In the genomic region with DNA sequence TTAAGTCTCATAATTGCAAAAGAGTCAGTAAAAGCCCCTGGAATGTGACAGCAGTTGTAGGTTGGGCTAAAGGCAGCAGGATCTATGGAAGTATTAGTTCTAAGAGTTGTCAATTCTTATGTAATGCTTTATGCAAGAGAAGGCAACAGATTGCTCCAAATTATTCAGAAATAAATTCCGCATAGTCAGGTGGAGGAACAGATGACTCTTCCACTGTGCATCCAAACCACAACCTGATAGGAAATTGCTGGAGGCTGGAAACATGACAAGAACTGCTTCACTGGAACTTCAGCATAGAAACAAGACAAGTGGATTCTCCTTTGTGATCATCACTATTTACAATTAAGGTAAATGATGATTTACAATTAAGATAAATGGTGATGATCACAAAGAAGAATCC, we compare ENCODE assay signal across 28 cellular contexts.
DNase-seq lines count a peak whose midpoint lies in the region; ATAC-seq, FAIRE-seq and TF ChIP-seq lines count a peak whose summit lies in the region.
"Had no signal": no experiment of that assay in that cellular context is flagged by ENCODE, and none has a peak within 500 bp of the region (broad histone marks: within the 10 kb centered on the region; RNA-seq: fewer than 3 reads in every experiment).

No MANE protein-coding gene starts in this region.

- FAIRE-seq in small intestine (lab: Jason Lieb, UNC): no peak
- FAIRE-seq: endothelial cell of umbilical vein, GM12878 had no signal

- H3K4me1 ChIP-seq in RWPE2 (ENCODE audit: insufficient read depth, poor library complexity, severe bottlenecking) (no peaks in the 10 kb centered on the region), small intestine (ENCODE audit: control insufficient read depth in 2 of 2, insufficient read depth in 1 of 2, low read depth in 1 of 2, low read length in 1 of 2) (no peaks in the 10 kb centered on the region)
- H3K4me1 ChIP-seq: heart left ventricle, SJSA1 had no signal

- DNase-seq in NCI-H1694 (lab: John Stamatoyannopoulos, UW) (peak; percentile 17), NCI-H1694 treated with DMSO at 0.1 percent for 48 hours (lab: John Stamatoyannopoulos, UW) (no peak), RWPE2 (ENCODE audit: low spot score) (no peak), cerebellum (ENCODE audit: low spot score) (peak; percentile 62), pons (ENCODE audit: low spot score) (peak; percentile 2), AG08396 (ENCODE audit: low spot score) (no peak), small intestine (no peak)
- DNase-seq: activated CD4-positive, alpha-beta T cell treated with anti-CD3 and anti-CD28 coated beads for 36 hours; activated naive CD4-positive, alpha-beta T cell treated with anti-CD3 and anti-CD28 coated beads, Interleukin-2, amount 10 ng/mL, durations not matched to agents 7 days and 5 days; activated T-cell treated with anti-CD3 and anti-CD28 coated beads, Interleukin-2, amount 50 U/mL, for 72 hours; amygdala; central memory CD4-positive, alpha-beta T cell; COR-L47; DMS79 treated with DMSO at 0.1 percent for 48 hours; H7; heart left ventricle; Kasumi-1; left cardiac atrium; NCI-H2029; nucleus accumbens; stimulated activated CD4-positive, alpha-beta T cell treated with anti-CD3 and anti-CD28 coated beads, Interleukin-1b, Interleukin-23, amount 100 ng/mL, for 48 hours had no signal

- no peak overlapping the region for H3K4me3 ChIP-seq in RWPE2 (ENCODE audit: severe bottlenecking)
- no peak overlapping the region for H3K4me3 ChIP-seq in small intestine (ENCODE audit: low read depth in 1 of 2, low read length in 2 of 2)
- H3K4me3 ChIP-seq: dorsolateral prefrontal cortex, GM12878, heart left ventricle, SJSA1, skin epidermis had no signal

- H3K9me3 ChIP-seq in RWPE2 (ENCODE audit: severe bottlenecking) (no peaks in the 10 kb centered on the region), small intestine (ENCODE audit: control insufficient read depth, low read depth) (no peaks in the 10 kb centered on the region)
- H3K9me3 ChIP-seq: heart left ventricle, SJSA1 had no signal

- no peaks in the 10 kb centered on the region for H3K36me3 ChIP-seq in RWPE2 (ENCODE audit: low read depth)
- no peaks in the 10 kb centered on the region for H3K36me3 ChIP-seq in small intestine (ENCODE audit: control insufficient read depth in 2 of 2, insufficient read depth in 2 of 2, low read length in 2 of 2)
- H3K36me3 ChIP-seq: heart left ventricle, SJSA1 had no signal

- H3K27me3 ChIP-seq in RWPE2 (ENCODE audit: insufficient read depth, poor library complexity, severe bottlenecking) (no peaks in the 10 kb centered on the region), small intestine (ENCODE audit: control insufficient read depth in 2 of 2, insufficient read depth in 2 of 2, low read length in 2 of 2) (no peaks in the 10 kb centered on the region)
- H3K27me3 ChIP-seq: dorsolateral prefrontal cortex, heart left ventricle, SJSA1 had no signal

- ATAC-seq in RWPE2 (ENCODE audit: low read depth) (0 out of 3 replicates have a peak, but pooled peaks have one; percentile 35), GM19467 (IDR thresholded peaks at IDR 0.05; ENCODE audit: unreplicated experiment) (no peak)
- ATAC-seq: activated CD4-positive, alpha-beta T cell treated with anti-CD3 and anti-CD28 coated beads for 36 hours; activated T-cell treated with anti-CD3 and anti-CD28 coated beads, Interleukin-2, amount 50 U/mL, for 72 hours; GM12878; heart left ventricle; left cardiac atrium; Panc1 had no signal

- TF ChIP-seq CTCF in RWPE2 (IDR thresholded peaks at IDR 0.05; ENCODE audit: poor library complexity, severe bottlenecking): no peak

- H3K27ac ChIP-seq in RWPE2 (ENCODE audit: poor library complexity, severe bottlenecking): no peak overlapping the region
- H3K27ac ChIP-seq in small intestine (ENCODE audit: low read depth in 1 of 2, low read length in 1 of 2): no peak overlapping the region
- H3K27ac ChIP-seq: heart left ventricle, SJSA1, skin epidermis had no signal

- 88 to 97% (median 94%) methylated on average over 1 of the region's 1 CpG for WGBS in small intestine, 3 donors

Comparison
In these comparisons a context has a peak if more than half of its experiments do, and no peak if none do; other contexts are left out.
1. DNase-seq: peak in NCI-H1694 (single experiment), cerebellum (single experiment) and pons (single experiment); none in NCI-H1694 treated with DMSO at 0.1 percent for 48 hours (single experiment), RWPE2 (single experiment), AG08396 (single experiment) and small intestine (single experiment).